In genomic region chr13:30615851-30616311, GRCh38 we compare ENCODE assay signal across 8 cellular contexts. TPM values are rescaled to one million over a fixed set of nuclear protein-coding genes. Genes with fewer than 3 reads are reported as not detected.
DNase-seq lines count a peak whose midpoint lies in the region; ATAC-seq and TF ChIP-seq lines count a peak whose summit lies in the region.

No MANE protein-coding gene starts in this region.

- H3K36me3 ChIP-seq in left ventricle myocardium inferior (no peaks in the 10 kb centered on the region), SJCRH30 (no peaks in the 10 kb centered on the region), gastroesophageal sphincter (no peaks in the 10 kb centered on the region), spleen (no peaks in the 10 kb centered on the region)

- TF ChIP-seq CTCF in left ventricle myocardium inferior (IDR thresholded peaks at IDR 0.05; ENCODE audit: borderline replicate concordance) (no peak), gastroesophageal sphincter (IDR thresholded peaks at IDR 0.05) (no peak), spleen (IDR thresholded peaks at IDR 0.05 in 8 of 11, conservative IDR thresholded peaks at IDR 0.05 in 3 of 11) (no peak)

- intact Hi-C loops in left ventricle myocardium inferior (cut with micrococcal nuclease): loop anchor here (10.0 kb wide), 1 partner anchor 131 kb away; no protein-coding TSS in a partner anchor
- intact Hi-C loops in left ventricle myocardium superior (cut with micrococcal nuclease): loop anchor here (5.0 kb wide), 1 partner anchor 209 kb away; no protein-coding TSS in a partner anchor
- intact Hi-C loops in spleen (cut with DNase I; ENCODE audit: low total_unique reads): loop anchor here (10.0 kb wide), 2 partner anchors 59 to 151 kb away; partner anchors contain the start of gene HMGB1

- DNase-seq in left ventricle myocardium inferior (no peak), left ventricle myocardium superior (no peak), SJCRH30 (peak in 1 of 2 experiments; percentile 54), spleen (no peak), SKM-1 treated with dmso at 0.1 percent for 144 hours (lab: John Stamatoyannopoulos, UW; ENCODE audit: unreplicated experiment) (no peak)
- DNase-seq in activated CD8-positive, alpha-beta memory T cell treated with anti-CD3 and anti-CD28 coated beads, Interleukin-2, amount 50 U/mL, for 4 hours: no peak
- no peak for DNase-seq in stimulated activated CD8-positive, alpha-beta memory T cell treated with anti-CD3 and anti-CD28 coated beads, Interleukin-4, amount 100 ng/mL, for 48 hours

- no peak for TF ChIP-seq EP300 in gastroesophageal sphincter (IDR thresholded peaks at IDR 0.05)

- H3K27me3 ChIP-seq in left ventricle myocardium inferior (ENCODE audit: low read depth) (no peaks in the 10 kb centered on the region), SJCRH30 (no peaks in the 10 kb centered on the region), gastroesophageal sphincter (no peaks in the 10 kb centered on the region), spleen (replicated peaks in 1 of 7) (no peaks in the 10 kb centered on the region)

- H3K4me3 ChIP-seq in left ventricle myocardium inferior (peak overlapping the region; percentile 82), SJCRH30 (peak overlapping the region; percentile 85), gastroesophageal sphincter (peak overlapping the region; percentile 42 to 64), spleen (peak overlapping the region; percentile 42 to 93 (median 78))

- 3 to 4% methylated on average over 6 to 7 of the region's 7 CpGs for WGBS in gastroesophageal sphincter (ENCODE audit: low coverage in 1 of 2), 2 donors
- WGBS in spleen, 5 donors: 3 to 7% (median 4%) methylated on average over 7 of the region's 7 CpGs

- no peak for TF ChIP-seq POLR2A in gastroesophageal sphincter (IDR thresholded peaks at IDR 0.05)
- TF ChIP-seq POLR2A in spleen (IDR thresholded peaks at IDR 0.05): no peak

- no peaks in the 10 kb centered on the region for H3K9me3 ChIP-seq in left ventricle myocardium inferior (replicated peaks)
- H3K9me3 ChIP-seq in SJCRH30 (replicated peaks): no peaks in the 10 kb centered on the region
- no peaks in the 10 kb centered on the region for H3K9me3 ChIP-seq in gastroesophageal sphincter
- H3K9me3 ChIP-seq in spleen: no peaks in the 10 kb centered on the region

- ATAC-seq in left ventricle myocardium superior (no peak), gastroesophageal sphincter (no peak)

- peak overlapping the region; percentile 99 for H3K27ac ChIP-seq in left ventricle myocardium inferior (replicated peaks)
- H3K27ac ChIP-seq in SJCRH30: peak overlapping the region; percentile 94
- H3K27ac ChIP-seq in gastroesophageal sphincter: peak overlapping the region; percentile 91 to 99 (median 98)
- peak overlapping the region; percentile 98 to 100 (median 100) for H3K27ac ChIP-seq in spleen

- H3K4me1 ChIP-seq in left ventricle myocardium inferior (peaks cover 47% of the 10 kb centered on the region), SJCRH30 (peaks cover 10% of the 10 kb centered on the region), gastroesophageal sphincter (peaks cover 7 to 36% (median 20%) of the 10 kb centered on the region in 3 donors), spleen (peaks cover 29 to 80% (median 42%) of the 10 kb centered on the region in 6 donors)

RNA-seq across cellular contexts. Expression of gene USPL1, which starts 1.8 kb away (rescaled TPM):
- total RNA-seq in left ventricle myocardium inferior (9.1 TPM), left ventricle myocardium superior (10.5 TPM), gastroesophageal sphincter (10 to 100 TPM; 17.3 to 30.2 (median 23.5) TPM), spleen (10 to 100 TPM; 21.0 to 42.2 (median 27.9) TPM)
- 42.2 and 46.0 TPM in 2 replicates for total RNA-seq in SJCRH30 (2014; rRNA removed; shearing (Covaris generic))
- 10 to 100 TPM; 11.7 to 15.2 (median 15.1) TPM for polyA plus RNA-seq in spleen
